In genomic region chr11:47395225-47396048, GRCh38 we compare ENCODE assay signal across 2 cellular contexts.
TF ChIP-seq lines count a peak whose summit lies in the region.

No MANE protein-coding gene starts in this region.

TF ChIP-seq in liver, 16 proteins besides CTCF, POLR2A, EP300 and RAD21:
- TF ChIP-seq GABPA (IDR thresholded peaks at IDR 0.05 in 1 of 2, conservative IDR thresholded peaks at IDR 0.05 in 1 of 2) (no peak), RXRA (IDR thresholded peaks at IDR 0.05) (no peak)

TF ChIP-seq in HepG2, 621 proteins besides CTCF, POLR2A, EP300 and RAD21:
- no peak for TF ChIP-seq ZSCAN31 (CRISPR knock-in tag; IDR thresholded peaks at IDR 0.05; ENCODE audit: low read depth)
- TF ChIP-seq, protein P1, sequence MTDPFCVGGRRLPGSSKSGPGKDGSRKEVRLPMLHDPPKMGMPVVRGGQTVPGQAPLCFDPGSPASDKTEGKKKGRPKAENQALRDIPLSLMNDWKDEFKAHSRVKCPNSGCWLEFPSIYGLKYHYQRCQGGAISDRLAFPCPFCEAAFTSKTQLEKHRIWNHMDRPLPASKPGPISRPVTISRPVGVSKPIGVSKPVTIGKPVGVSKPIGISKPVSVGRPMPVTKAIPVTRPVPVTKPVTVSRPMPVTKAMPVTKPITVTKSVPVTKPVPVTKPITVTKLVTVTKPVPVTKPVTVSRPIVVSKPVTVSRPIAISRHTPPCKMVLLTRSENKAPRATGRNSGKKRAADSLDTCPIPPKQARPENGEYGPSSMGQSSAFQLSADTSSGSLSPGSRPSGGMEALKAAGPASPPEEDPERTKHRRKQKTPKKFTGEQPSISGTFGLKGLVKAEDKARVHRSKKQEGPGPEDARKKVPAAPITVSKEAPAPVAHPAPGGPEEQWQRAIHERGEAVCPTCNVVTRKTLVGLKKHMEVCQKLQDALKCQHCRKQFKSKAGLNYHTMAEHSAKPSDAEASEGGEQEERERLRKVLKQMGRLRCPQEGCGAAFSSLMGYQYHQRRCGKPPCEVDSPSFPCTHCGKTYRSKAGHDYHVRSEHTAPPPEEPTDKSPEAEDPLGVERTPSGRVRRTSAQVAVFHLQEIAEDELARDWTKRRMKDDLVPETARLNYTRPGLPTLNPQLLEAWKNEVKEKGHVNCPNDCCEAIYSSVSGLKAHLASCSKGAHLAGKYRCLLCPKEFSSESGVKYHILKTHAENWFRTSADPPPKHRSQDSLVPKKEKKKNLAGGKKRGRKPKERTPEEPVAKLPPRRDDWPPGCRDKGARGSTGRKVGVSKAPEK (CRISPR knock-in tag; IDR thresholded peaks at IDR 0.05; ENCODE audit: borderline replicate concordance) = no peak
- TF ChIP-seq PTBP1 (IDR thresholded peaks at IDR 0.05; ENCODE audit: low read depth, low read length, poor library complexity, severe bottlenecking) = no peak
- TF ChIP-seq PCBP2 (optimal IDR thresholded peaks at IDR 0.05; ENCODE audit: low read depth, low read length, poor library complexity, severe bottlenecking) = no peak
- no peak for TF ChIP-seq ZNF317 (CRISPR knock-in tag; IDR thresholded peaks at IDR 0.05)
- no peak for TF ChIP-seq NPAS2 (CRISPR knock-in tag; IDR thresholded peaks at IDR 0.05; ENCODE audit: borderline replicate concordance)
- no peak for TF ChIP-seq ZNF143 (CRISPR knock-in tag; IDR thresholded peaks at IDR 0.05)
- TF ChIP-seq BORCS8-MEF2B (CRISPR knock-in tag; IDR thresholded peaks at IDR 0.05) = no peak
TF ChIP-seq in HepG2: peak in this region for 0.
